In the genomic region with DNA sequence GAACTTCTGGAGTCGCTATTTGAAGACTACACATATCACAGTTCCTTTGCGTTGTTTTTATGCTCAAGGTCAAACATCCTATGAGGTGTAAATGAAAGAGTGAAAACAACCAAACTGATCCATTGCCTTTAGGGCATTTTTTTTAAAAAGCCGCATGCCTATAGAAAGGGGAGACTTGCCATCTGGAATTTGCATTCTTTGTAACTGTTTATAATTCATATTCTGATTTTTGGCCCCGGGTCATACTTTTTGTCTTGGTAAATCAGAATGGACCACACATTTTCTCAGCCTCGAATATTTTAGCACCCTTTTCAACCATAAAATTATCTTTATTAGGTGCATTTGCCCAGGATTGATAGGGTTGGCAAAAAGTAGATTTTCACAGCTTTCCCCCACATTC, we compare ENCODE assay signal across 26 cellular contexts.
"Had no signal": no experiment of that assay in that cellular context is flagged by ENCODE, and none has a peak within 500 bp of the region (broad histone marks: within the 10 kb centered on the region; RNA-seq: fewer than 3 reads in every experiment).

No MANE protein-coding gene starts in this region.

- DNase-seq: colonic mucosa; cortex of kidney; dermis blood vessel endothelial cell; dorsolateral prefrontal cortex; effector CD4-positive, alpha-beta T cell; effector CD8-positive, alpha-beta T cell; effector memory CD4-positive, alpha-beta T cell; effector memory CD8-positive, alpha-beta T cell; endodermal cell; erythroblast; esophagus squamous epithelium; foreskin fibroblast; foreskin keratinocyte; foreskin melanocyte; gastrocnemius medialis; glutamatergic neuron; head of caudate nucleus; heart left ventricle; heart right ventricle had no signal

- H3K9me3 Mint-ChIP-seq: dendritic cell treated with granulocyte-macrophage colony-stimulating factor and Interleukin-4, amounts not matched to agents 40 ng/mL and 50 ng/mL, for 4 days had no signal

- H3K27ac ChIP-seq: colonic mucosa, coronary artery, dorsolateral prefrontal cortex, epithelial cell of prostate, esophagus muscularis mucosa, esophagus squamous epithelium, foreskin keratinocyte, gastrocnemius medialis, gastroesophageal sphincter, heart left ventricle, heart right ventricle, hepatocyte had no signal

- H3K79me2 ChIP-seq: hepatocyte had no signal

- H3K4me3 ChIP-seq: colonic mucosa, coronary artery, dorsolateral prefrontal cortex, esophagus muscularis mucosa, esophagus squamous epithelium, gastrocnemius medialis, gastroesophageal sphincter, heart left ventricle, heart right ventricle, hepatocyte had no signal

- H3K27me3 ChIP-seq: colonic mucosa, dorsolateral prefrontal cortex, esophagus muscularis mucosa, esophagus squamous epithelium, foreskin keratinocyte, gastrocnemius medialis, gastroesophageal sphincter, heart left ventricle, heart right ventricle, hepatocyte had no signal

- H3K4me1 ChIP-seq: colonic mucosa, gastroesophageal sphincter had no signal

- H3K4me3 Mint-ChIP-seq: dendritic cell treated with granulocyte-macrophage colony-stimulating factor and Interleukin-4, amounts not matched to agents 40 ng/mL and 50 ng/mL, for 4 days; effector memory CD8-positive, alpha-beta T cell; endodermal cell had no signal

- H3K36me3 ChIP-seq: colonic mucosa, gastrocnemius medialis, gastroesophageal sphincter had no signal

- ATAC-seq: effector memory CD8-positive, alpha-beta T cell; esophagus mucosa; foreskin keratinocyte; gastrocnemius medialis; gastroesophageal sphincter; heart left ventricle; heart right ventricle had no signal

- H2AFZ ChIP-seq: hepatocyte had no signal

- H3K4me2 ChIP-seq: hepatocyte had no signal

- H3K9me3 ChIP-seq: colonic mucosa, esophagus muscularis mucosa, esophagus squamous epithelium, gastrocnemius medialis, gastroesophageal sphincter, heart left ventricle, heart right ventricle had no signal

- H3K27ac Mint-ChIP-seq: dendritic cell treated with granulocyte-macrophage colony-stimulating factor and Interleukin-4, amounts not matched to agents 40 ng/mL and 50 ng/mL, for 4 days; effector memory CD8-positive, alpha-beta T cell; endodermal cell had no signal

- H3K27me3 Mint-ChIP-seq: dendritic cell treated with granulocyte-macrophage colony-stimulating factor and Interleukin-4, amounts not matched to agents 40 ng/mL and 50 ng/mL, for 4 days had no signal
